Comparison of ENCODE assay signal across 26 cellular contexts in genomic region chr2:189553689-189554088, GRCh38. TPM values are rescaled to one million over a fixed set of nuclear protein-coding genes. Genes with fewer than 3 reads are reported as not detected.
DNase-seq lines count a peak whose midpoint lies in the region; ATAC-seq, FAIRE-seq and TF ChIP-seq lines count a peak whose summit lies in the region.
"Had no signal": no experiment of that assay in that cellular context is flagged by ENCODE, and none has a peak within 500 bp of the region (broad histone marks: within the 10 kb centered on the region; RNA-seq: fewer than 3 reads in every experiment).

No MANE protein-coding gene starts in this region.

- H3K9me3 ChIP-seq in mammary epithelial cell (replicated peaks; ENCODE audit: insufficient read depth, low read length) = no peaks in the 10 kb centered on the region
- H3K9me3 ChIP-seq in breast epithelium = no peaks in the 10 kb centered on the region
- H3K9me3 ChIP-seq in right lobe of liver = no peaks in the 10 kb centered on the region
- H3K9me3 ChIP-seq: testis had no signal

- no peaks in the 10 kb centered on the region for H3K79me2 ChIP-seq in mammary epithelial cell (ENCODE audit: insufficient read depth, low read length)

- 12% methylated on average over 1 of the region's 1 CpG for WGBS in mammary epithelial cell (ENCODE audit: low coverage, missing lambda C conversion rate)
- 73% methylated on average over 1 of the region's 1 CpG for WGBS in right lobe of liver (ENCODE audit: insufficient coverage, low coverage, low lambda C conversion rate, missing lambda C conversion rate)

- no peaks in the 10 kb centered on the region for H4K20me1 ChIP-seq in mammary epithelial cell (ENCODE audit: insufficient read depth, low read length)

- H3K36me3 ChIP-seq in mammary epithelial cell (ENCODE audit: insufficient read depth, low read length) (no peaks in the 10 kb centered on the region), breast epithelium (no peaks in the 10 kb centered on the region), bronchial epithelial cell (ENCODE audit: control insufficient read depth, insufficient read depth, low read length) (no peaks in the 10 kb centered on the region), right lobe of liver (no peaks in the 10 kb centered on the region)

- in situ Hi-C loops in mammary epithelial cell (cut with MboI; ENCODE audit: low sequenced_read_pairs in 2 of 2) = no loop called here

- H3K27ac ChIP-seq in mammary epithelial cell (ENCODE audit: insufficient read depth, low read depth, low read length) = no peak overlapping the region
- H3K27ac ChIP-seq in breast epithelium = no peak overlapping the region
- H3K27ac ChIP-seq in right lobe of liver = peak overlapping the region; percentile 77 to 84 (median 78)

- H3K4me1 ChIP-seq in mammary epithelial cell (ENCODE audit: insufficient read depth, low read length) = peaks cover 6% of the 10 kb centered on the region
- H3K4me1 ChIP-seq in breast epithelium = peaks cover 0 to 6% of the 10 kb centered on the region in 2 donors
- peaks cover 0 to 78% (median 25%) of the 10 kb centered on the region in 4 donors for H3K4me1 ChIP-seq in right lobe of liver

- dilution Hi-C loops in mammary epithelial cell (cut with HindIII; ENCODE audit: low sequenced_read_pairs) = no loop called here

- no peak overlapping the region for H3K4me2 ChIP-seq in mammary epithelial cell (ENCODE audit: insufficient read depth, low read depth, low read length)
- H3K4me2 ChIP-seq: GM23338 had no signal

- BruUV-seq in mammary epithelial cell (replicated peaks; lab: Mats Ljungman, UMichigan) = no TSS peak

- no peak overlapping the region for H2AFZ ChIP-seq in mammary epithelial cell (ENCODE audit: low read depth, low read length)
- H2AFZ ChIP-seq: GM23338 had no signal

- no peak overlapping the region for H3K9ac ChIP-seq in mammary epithelial cell (ENCODE audit: insufficient read depth, low read length)

- intact Hi-C loops in mammary epithelial cell (cut with micrococcal nuclease) = no loop called here
- intact Hi-C loops in breast epithelium (cut with DNase I; ENCODE audit: low total_unique reads) = no loop called here
- intact Hi-C loops in right lobe of liver (cut with DNase I) = no loop called here

- peak; percentile 60 for DNase-seq in mammary epithelial cell
- DNase-seq in breast epithelium (ENCODE audit: low spot score in 2 of 2) = no peak
- peak; percentile 45 for DNase-seq in bronchial epithelial cell (ENCODE audit: low read depth)
- no peak for DNase-seq in right lobe of liver
- DNase-seq in HuH-7 (ENCODE audit: low spot score) = no peak
- no peak for DNase-seq in stimulated activated CD4-positive, alpha-beta T cell treated with anti-CD3 and anti-CD28 coated beads, Interleukin-4, amount 100 ng/mL, for 1 hour
- no peak for DNase-seq in NCI-H1092 treated with DMSO at 0.1 percent for 48 hours (lab: John Stamatoyannopoulos, UW)
- DNase-seq: activated B cell treated with CpG ODN at 0.5 μM for 24 hours; activated CD4-positive, alpha-beta T cell treated with anti-CD3 and anti-CD28 coated beads, Interleukin-2, amount 50 U/mL, for 4 hours; activated naive CD4-positive, alpha-beta T cell treated with anti-CD3 and anti-CD28 coated beads, Interleukin-2, amount 10 ng/mL, durations not matched to agents 7 days and 5 days; AML-193; CD8-positive, alpha-beta memory T cell; cortex of kidney; left colon; naive B cell; NCI-H1105 treated with DMSO at 0.1 percent for 48 hours; NCI-H2029 treated with DMSO at 0.1 percent for 48 hours; NCI-H2227 treated with DMSO at 0.1 percent for 48 hours; NCI-H69; retina; stimulated activated CD4-positive, alpha-beta T cell treated with anti-CD3 and anti-CD28 coated beads, Interleukin-4, amount 100 ng/mL, for 4 hours; stimulated activated naive CD4-positive, alpha-beta T cell; testis had no signal

- ATAC-seq in right lobe of liver (no peak), HG02763 (IDR thresholded peaks at IDR 0.05; ENCODE audit: unreplicated experiment) (no peak)
- ATAC-seq: GM23338, left colon had no signal

- FAIRE-seq in bronchial epithelial cell (lab: Jason Lieb, UNC) = no peak
- FAIRE-seq: G401.6 had no signal

- TF ChIP-seq CTCF in mammary epithelial cell (conservative IDR thresholded peaks at IDR 0.05 in 1 of 2, IDR thresholded peaks at IDR 0.05 in 1 of 2; ENCODE audit: extremely low read depth in 1 of 2, insufficient read depth in 1 of 2, low read depth in 1 of 2, low read length in 2 of 2) = no peak
- no peak for TF ChIP-seq CTCF in breast epithelium (IDR thresholded peaks at IDR 0.05)
- no peak for TF ChIP-seq CTCF in bronchial epithelial cell (IDR thresholded peaks at IDR 0.05; ENCODE audit: insufficient read depth, low read length, severe bottlenecking)
- no peak for TF ChIP-seq CTCF in right lobe of liver (IDR thresholded peaks at IDR 0.05)

- CTCF ChIA-PET in mammary epithelial cell (lab: Charles Lee; ENCODE audit: low non-redundant PET) = no interaction called here

- no peak overlapping the region for H3K4me3 ChIP-seq in mammary epithelial cell (replicated peaks in 1 of 3; ENCODE audit: insufficient read depth in 1 of 3, low read depth in 2 of 3, low read length in 3 of 3)
- H3K4me3 ChIP-seq in breast epithelium = no peak overlapping the region
- no peak overlapping the region for H3K4me3 ChIP-seq in bronchial epithelial cell (ENCODE audit: low read depth, low read length)
- H3K4me3 ChIP-seq in right lobe of liver = no peak overlapping the region
- H3K4me3 ChIP-seq: GM23338, testis had no signal

- TF ChIP-seq POLR2A in breast epithelium (IDR thresholded peaks at IDR 0.05) (no peak), right lobe of liver (IDR thresholded peaks at IDR 0.05) (no peak)

- H3K27me3 ChIP-seq in mammary epithelial cell (ENCODE audit: insufficient read depth, low read length) (no peaks in the 10 kb centered on the region), breast epithelium (no peaks in the 10 kb centered on the region), bronchial epithelial cell (ENCODE audit: control insufficient read depth, insufficient read depth, low read length) (no peaks in the 10 kb centered on the region), right lobe of liver (no peaks in the 10 kb centered on the region)
- H3K27me3 ChIP-seq: testis had no signal

RNA-seq across cellular contexts. Expression of gene SLC40A1, which starts 26.9 kb away (rescaled TPM):
- total RNA-seq in mammary epithelial cell (1 to 10 TPM in 1 of 2 donors, not detected in 1; 3.2 TPM), breast epithelium (100 to 1,000 TPM in 2 of 3 donors, 10 to 100 TPM in 1; 42.2 to 183 (median 162) TPM), bronchial epithelial cell (1.0 and 1.1 TPM in 2 replicates), right lobe of liver (100 to 1,000 TPM; 101 to 289 (median 134) TPM)
- polyA plus RNA-seq in mammary epithelial cell = not detected
- polyA minus RNA-seq in mammary epithelial cell = not detected
- total RNA-seq: GM23338 had no signal

Comparison
In these comparisons a context has a peak if more than half of its experiments do, and no peak if none do; other contexts are left out.
1. DNase-seq: peak in mammary epithelial cell (single experiment) and bronchial epithelial cell (single experiment); none in breast epithelium (0 of 2), right lobe of liver (0 of 3), HuH-7 (single experiment), stimulated activated CD4-positive, alpha-beta T cell treated with anti-CD3 and anti-CD28 coated beads, Interleukin-4, amount 100 ng/mL, for 1 hour (single experiment) and NCI-H1092 treated with DMSO at 0.1 percent for 48 hours (single experiment).
2. RNA of gene SLC40A1, which starts 26.9 kb away (total RNA-seq): 42.2 to 183 TPM in breast epithelium and 101 to 289 TPM in right lobe of liver; 3.2 TPM in mammary epithelial cell and 1.0 to 1.1 TPM in bronchial epithelial cell; every median in the first group is over 10 times any median in the second.
3. H3K27ac ChIP-seq: peak in right lobe of liver (3 of 3); none in mammary epithelial cell (single experiment) and breast epithelium (0 of 2).